In genomic region chr11:126431401-126432064, GRCh38 we compare ENCODE assay signal across 11 cellular contexts.
DNase-seq lines count a peak whose midpoint lies in the region; ATAC-seq and TF ChIP-seq lines count a peak whose summit lies in the region.
"Had no signal": no experiment of that assay in that cellular context is flagged by ENCODE, and none has a peak within 500 bp of the region (broad histone marks: within the 10 kb centered on the region; RNA-seq: fewer than 3 reads in every experiment).

No MANE protein-coding gene starts in this region.

- DNase-seq in A172 (ENCODE audit: low spot score) (peak; percentile 86), MG63 (peak; percentile 91), myocyte (ENCODE audit: low read depth) (peak; percentile 88), DMS114 treated with DMSO at 0.1 percent for 48 hours (lab: John Stamatoyannopoulos, UW; ENCODE audit: unreplicated experiment) (no peak), nucleus accumbens (lab: John Stamatoyannopoulos, UW) (no peak)
- DNase-seq: C1 segment of cervical spinal cord, midbrain, NCI-H2227 treated with DMSO at 0.1 percent for 48 hours had no signal

- H3K9me3 ChIP-seq in MG63, result no peaks in the 10 kb centered on the region

- ATAC-seq in esophagus mucosa, result peak; percentile 66
- ATAC-seq in GM21529 (IDR thresholded peaks at IDR 0.05; ENCODE audit: unreplicated experiment), result no peak
- no peak for ATAC-seq in GM18505 (IDR thresholded peaks at IDR 0.05; ENCODE audit: unreplicated experiment)

- no peak for TF ChIP-seq POLR2A in GM18505 (IDR thresholded peaks at IDR 0.05; ENCODE audit: borderline replicate concordance, extremely low read depth, insufficient read depth, insufficient read length)

- H3K36me3 ChIP-seq in MG63, result no peaks in the 10 kb centered on the region

- no peak overlapping the region for H3K4me3 ChIP-seq in MG63

- H3K27me3 ChIP-seq in MG63, result no peaks in the 10 kb centered on the region; the same call in 1 of the 2 replicates

Comparison
In these comparisons a context has a peak if more than half of its experiments do, and no peak if none do; other contexts are left out.
1. DNase-seq: peak in A172 (single experiment), MG63 (single experiment) and myocyte (single experiment); none in DMS114 treated with DMSO at 0.1 percent for 48 hours (single experiment) and nucleus accumbens (0 of 56).